In genomic region chr10:71486465-71487114, GRCh38 we compare ENCODE assay signal across 9 cellular contexts.
DNase-seq lines count a peak whose midpoint lies in the region; ATAC-seq and TF ChIP-seq lines count a peak whose summit lies in the region.
"Had no signal": no experiment of that assay in that cellular context is flagged by ENCODE, and none has a peak within 500 bp of the region (broad histone marks: within the 10 kb centered on the region; RNA-seq: fewer than 3 reads in every experiment).

No MANE protein-coding gene starts in this region.

- H3K27me3 ChIP-seq in heart left ventricle (no peaks in the 10 kb centered on the region), ascending aorta (no peaks in the 10 kb centered on the region)
- H3K27me3 ChIP-seq: SJSA1 had no signal

- TF ChIP-seq CTCF in GM10266 (IDR thresholded peaks at IDR 0.05; ENCODE audit: control insufficient read depth, insufficient read depth, low read depth, missing control alignments) = peak; percentile 64
- peak; percentile 31 to 63 (median 49) for TF ChIP-seq CTCF in heart left ventricle (IDR thresholded peaks at IDR 0.05)
- TF ChIP-seq CTCF in ascending aorta (IDR thresholded peaks at IDR 0.05) = peak in 1 of 3 experiments; percentile 11

- no peak for TF ChIP-seq POLR2A in heart left ventricle (IDR thresholded peaks at IDR 0.05)

- H3K4me1 ChIP-seq in heart left ventricle = peaks cover 0 to 13% (median 0%) of the 10 kb centered on the region in 12 donors
- H3K4me1 ChIP-seq in ascending aorta = no peaks in the 10 kb centered on the region

- DNase-seq in GM10266 (ENCODE audit: extremely low spot score) = peak; percentile 47
- peak; percentile 22 for DNase-seq in MV-4-11 (lab: John Stamatoyannopoulos, UW)
- peak; percentile 2 to 11 for DNase-seq in activated CD8-positive, alpha-beta memory T cell treated with anti-CD3 and anti-CD28 coated beads for 4 hours (ENCODE audit: low read depth in 2 of 2)
- DNase-seq in heart left ventricle = peak in 4 of 5 donors; percentile 28 to 57 (median 46)
- peak; percentile 15 to 37 (median 37) for DNase-seq in stimulated activated CD4-positive, alpha-beta T cell treated with anti-CD3 and anti-CD28 coated beads, Interleukin-12 subunit alpha, Interleukin-12 subunit beta, amount 100 ng/mL, for 48 hours (ENCODE audit: low read depth in 2 of 3, low spot score in 1 of 3)
- DNase-seq in G401 (ENCODE audit: low spot score) = no peak
- no peak for DNase-seq in ascending aorta (ENCODE audit: low spot score in 2 of 2)

- WGBS in heart left ventricle, 4 donors = 39 to 61% (median 48%) methylated on average over 6 of the region's 6 CpGs

- in situ Hi-C loops in G401 (cut with HindIII; ENCODE audit: low sequenced_read_pairs) = no loop called here

- H3K9me3 ChIP-seq in heart left ventricle = peaks cover 0 to 19% (median 7%) of the 10 kb centered on the region in 12 donors
- no peaks in the 10 kb centered on the region for H3K9me3 ChIP-seq in ascending aorta
- H3K9me3 ChIP-seq: SJSA1 had no signal

- no peaks in the 10 kb centered on the region for H3K36me3 ChIP-seq in heart left ventricle
- H3K36me3 ChIP-seq in ascending aorta = no peaks in the 10 kb centered on the region
- H3K36me3 ChIP-seq: SJSA1 had no signal

- intact Hi-C loops in heart left ventricle (cut with DNase I) = loop anchor here in 5 of 10 donors (2.0 to 10.0 kb wide), 7 partner anchors 81 to 592 kb away; partner anchors contain the start of gene CDH23 (in 1 of the 5)
- intact Hi-C loops in ascending aorta (cut with DNase I) = no loop called here

- ATAC-seq in heart left ventricle = peak in 3 of 4 donors; percentile 46 to 67 (median 49)
- ATAC-seq in GM19324 (IDR thresholded peaks at IDR 0.05; ENCODE audit: low FRiP score, unreplicated experiment) = no peak

- H3K4me3 ChIP-seq in heart left ventricle = no peak overlapping the region
- H3K4me3 ChIP-seq in ascending aorta = no peak overlapping the region
- H3K4me3 ChIP-seq: SJSA1 had no signal

- H3K27ac ChIP-seq in heart left ventricle (no peak overlapping the region), ascending aorta (no peak overlapping the region)
- H3K27ac ChIP-seq: SJSA1 had no signal

Comparison
In these comparisons a context has a peak if more than half of its experiments do, and no peak if none do; other contexts are left out.
1. DNase-seq: peak in GM10266 (single experiment), MV-4-11 (single experiment), activated CD8-positive, alpha-beta memory T cell treated with anti-CD3 and anti-CD28 coated beads for 4 hours (2 of 2), heart left ventricle (4 of 5) and stimulated activated CD4-positive, alpha-beta T cell treated with anti-CD3 and anti-CD28 coated beads, Interleukin-12 subunit alpha, Interleukin-12 subunit beta, amount 100 ng/mL, for 48 hours (3 of 3); none in G401 (single experiment) and ascending aorta (0 of 2).